Comparison of ENCODE assay signal across 26 cellular contexts in genomic region chr3:122931636-122932035, GRCh38.
"Had no signal": no experiment of that assay in that cellular context is flagged by ENCODE, and none has a peak within 500 bp of the region (broad histone marks: within the 10 kb centered on the region; RNA-seq: fewer than 3 reads in every experiment).

No MANE protein-coding gene starts in this region.

- H3K4me3 ChIP-seq: testis, transverse colon had no signal

- H3K36me3 ChIP-seq: brain microvascular endothelial cell, transverse colon had no signal

- H3K27me3 ChIP-seq: brain microvascular endothelial cell, testis, transverse colon had no signal

- H3K4me1 ChIP-seq: transverse colon had no signal

- H3K27ac ChIP-seq: brain microvascular endothelial cell, transverse colon had no signal

- H3K9me3 ChIP-seq: testis, transverse colon had no signal

- DNase-seq: activated CD4-positive, alpha-beta memory T cell treated with anti-CD3 and anti-CD28 coated beads for 36 hours; activated CD4-positive, alpha-beta T cell treated with anti-CD3 and anti-CD28 coated beads, Interleukin-2, amount 10 ng/mL, durations not matched to agents 24 days and 14 days; activated CD4-positive, CD25-positive, alpha-beta regulatory T cell treated with anti-CD3 and anti-CD28 coated beads, Interleukin-2, amount 50 U/mL, for 72 hours; activated CD8-positive, alpha-beta memory T cell treated with anti-CD3 and anti-CD28 coated beads, Interleukin-2, amount 50 U/mL, for 4 hours; activated gamma-delta T cell; activated naive CD4-positive, alpha-beta T cell treated with anti-CD3 and anti-CD28 coated beads, Interleukin-2, amount 10 ng/mL, durations not matched to agents 7 days and 5 days; activated naive CD8-positive, alpha-beta T cell treated with anti-CD3 and anti-CD28 coated beads, Interleukin-2, amount 10 ng/mL, durations not matched to agents 7 days and 5 days; activated T-cell treated with anti-CD3 and anti-CD28 coated beads, Interleukin-2, amount 50 U/mL, for 1 hour; amniotic stem cell; central memory CD4-positive, alpha-beta T cell; dermis blood vessel endothelial cell; effector CD4-positive, alpha-beta T cell; foreskin fibroblast; left cardiac atrium; left ventricle myocardium superior; right cardiac atrium; stimulated activated CD4-positive, alpha-beta T cell treated with anti-CD3 and anti-CD28 coated beads, Interleukin-2, amount 100 ng/mL, for 48 hours; stimulated activated naive CD4-positive, alpha-beta T cell treated with Interleukin-2 at 50 U/mL for 16 hours; T-helper 9 cell; transverse colon had no signal

- FAIRE-seq: astrocyte, endometrium, islet of Langerhans, urothelium cell line had no signal
